Comparison of ENCODE assay signal across 26 cellular contexts in the genomic region with DNA sequence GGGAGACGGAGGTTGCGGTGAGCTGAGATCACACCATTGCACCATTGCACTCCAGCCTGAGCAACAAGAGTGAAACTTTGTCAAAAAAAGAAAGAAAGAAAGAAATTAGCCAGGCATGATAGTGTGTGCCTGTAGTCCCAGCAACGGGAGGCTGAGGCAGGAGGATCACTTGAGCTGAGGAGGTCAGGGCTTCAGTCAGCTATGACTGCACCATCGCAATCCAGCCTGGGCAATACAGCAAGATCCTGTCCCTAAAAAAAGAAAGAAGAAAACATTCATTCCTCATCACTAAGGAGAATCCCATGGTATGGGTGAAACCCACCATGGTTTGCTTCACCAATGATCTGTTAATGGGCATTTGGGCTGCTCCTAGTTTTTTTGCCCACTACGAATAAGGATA. TPM values are rescaled to one million over a fixed set of nuclear protein-coding genes. Genes with fewer than 3 reads are reported as not detected.
"Had no signal": no experiment of that assay in that cellular context is flagged by ENCODE, and none has a peak within 500 bp of the region (broad histone marks: within the 10 kb centered on the region; RNA-seq: fewer than 3 reads in every experiment).

No MANE protein-coding gene starts in this region.

- H3K4me3 Mint-ChIP-seq: dendritic cell treated with granulocyte-macrophage colony-stimulating factor and Interleukin-4, amounts not matched to agents 40 ng/mL and 50 ng/mL, for 4 days had no signal

- H3K36me3 ChIP-seq: esophagus squamous epithelium, gastroesophageal sphincter, left ventricle myocardium inferior, pancreas, suprapubic skin, thyroid gland, upper lobe of left lung, uterus had no signal

- H3K27me3 Mint-ChIP-seq: effector memory CD8-positive, alpha-beta T cell had no signal

- H3K9me3 Mint-ChIP-seq: dendritic cell treated with granulocyte-macrophage colony-stimulating factor and Interleukin-4, amounts not matched to agents 40 ng/mL and 50 ng/mL, for 4 days; effector memory CD8-positive, alpha-beta T cell; immature natural killer cell had no signal

- FAIRE-seq: colon, keratinocyte, pancreas, small intestine had no signal

- H3K9me3 ChIP-seq: esophagus squamous epithelium, gastroesophageal sphincter, left ventricle myocardium inferior, pancreas, suprapubic skin, thyroid gland, upper lobe of left lung, uterus had no signal

- H3K27me3 ChIP-seq: pancreas, suprapubic skin, thyroid gland, upper lobe of left lung, uterus had no signal

- H3K36me3 Mint-ChIP-seq: immature natural killer cell had no signal

- DNase-seq: effector memory CD8-positive, alpha-beta T cell; esophagus squamous epithelium; foreskin fibroblast; glutamatergic neuron; immature natural killer cell; left ventricle myocardium inferior; mesenchymal stem cell; midbrain; occipital lobe; pancreas; small intestine; stimulated activated CD4-positive, alpha-beta T cell treated with anti-CD3 and anti-CD28 coated beads, Interleukin-12 subunit alpha, Interleukin-12 subunit beta, amount 100 ng/mL, for 4 hours; stimulated activated CD4-positive, alpha-beta T cell treated with anti-CD3 and anti-CD28 coated beads, Interleukin-2, amount 100 ng/mL, for 48 hours; stimulated activated naive CD4-positive, alpha-beta T cell treated with Interleukin-2 at 50 U/mL for 16 hours; thyroid gland; upper lobe of left lung; uterus had no signal

- ATAC-seq: effector memory CD8-positive, alpha-beta T cell; gastroesophageal sphincter; pancreas; right cardiac atrium had no signal

- H3K27ac Mint-ChIP-seq: dendritic cell treated with granulocyte-macrophage colony-stimulating factor and Interleukin-4, amounts not matched to agents 40 ng/mL and 50 ng/mL, for 4 days; progenitor cell of endocrine pancreas had no signal

- H3K27ac ChIP-seq: epithelial cell of prostate, esophagus squamous epithelium, gastroesophageal sphincter, left ventricle myocardium inferior, pancreas, suprapubic skin, thyroid gland, upper lobe of left lung, uterus had no signal

- H3K4me3 ChIP-seq: esophagus squamous epithelium, gastroesophageal sphincter, left ventricle myocardium inferior, lung, pancreas, suprapubic skin, thyroid gland, upper lobe of left lung, uterus had no signal

RNA-seq across cellular contexts. Expression of gene AP1M2, which starts 13.0 kb away (rescaled TPM):
- total RNA-seq: left ventricle myocardium inferior, occipital lobe, right cardiac atrium had no signal
